1 cellular context compared by ENCODE assay signal in the genomic region with DNA sequence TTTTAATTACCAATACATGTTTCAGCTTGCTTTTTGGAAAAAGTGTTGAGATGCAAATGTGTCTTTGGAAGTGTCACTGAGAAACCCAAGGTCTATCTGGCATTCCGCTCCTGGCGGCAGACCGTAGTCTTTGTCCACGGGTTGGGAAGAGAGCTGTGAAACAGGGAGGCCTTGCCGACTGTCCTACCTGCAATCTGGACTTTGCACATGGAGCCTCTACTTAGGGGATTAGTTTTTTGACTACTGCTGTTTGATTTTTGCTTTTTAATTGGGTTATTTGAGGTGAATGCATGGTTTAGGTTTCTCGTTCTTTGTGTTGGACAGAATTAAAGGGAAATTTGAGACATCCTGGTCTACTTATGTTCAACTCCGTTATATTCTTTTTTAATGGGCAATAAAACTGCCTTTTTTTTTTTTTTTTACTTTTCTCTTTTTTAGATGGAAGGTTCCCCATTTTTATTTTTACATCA.
TF ChIP-seq lines count a peak whose summit lies in the region.

No MANE protein-coding gene starts in this region.

TF ChIP-seq in HEK293, 187 proteins besides CTCF, POLR2A, EP300 and RAD21 (continued from another document and continues in another):
- TF ChIP-seq ZBTB44 (tag by site-specific recombination; IDR thresholded peaks at IDR 0.05) (peak; percentile 50; the same call in 1 of the 2 replicates), OVOL3 (tag by site-specific recombination; IDR thresholded peaks at IDR 0.05) (peak; percentile 99), ZBTB8A (tag by site-specific recombination; IDR thresholded peaks at IDR 0.05) (0 out of 2 replicates have a peak, but pooled peaks have one; percentile 14), BCL6B (tag by site-specific recombination; IDR thresholded peaks at IDR 0.05) (no peak), ZNF488 (tag by site-specific recombination; IDR thresholded peaks at IDR 0.05) (no peak), IKZF3 (tag by site-specific recombination; IDR thresholded peaks at IDR 0.05) (peak; percentile 44; the same call in 1 of the 2 replicates), ZBTB26 (tag by site-specific recombination; optimal IDR thresholded peaks at IDR 0.05) (no peak), AEBP2 (tag by site-specific recombination; IDR thresholded peaks at IDR 0.05; ENCODE audit: borderline replicate concordance) (no peak), ZNF830 (tag by site-specific recombination; IDR thresholded peaks at IDR 0.05; ENCODE audit: low read depth) (no peak), ZNF18 (tag by site-specific recombination; IDR thresholded peaks at IDR 0.05) (peak; percentile 67; the same call in 1 of the 2 replicates), PRDM4 (tag by site-specific recombination; IDR thresholded peaks at IDR 0.05) (peak; percentile 50), HOXA7 (CRISPR knock-in tag; IDR thresholded peaks at IDR 0.05; ENCODE audit: borderline replicate concordance) (no peak), ZFP69B (tag by site-specific recombination; IDR thresholded peaks at IDR 0.05) (no peak; the same call in 1 of the 2 replicates), FEZF1 (tag by site-specific recombination; IDR thresholded peaks at IDR 0.05) (peak; percentile 95), ZNF223 (tag by site-specific recombination; IDR thresholded peaks at IDR 0.05) (no peak), ZNF423 (tag by site-specific recombination; IDR thresholded peaks at IDR 0.05) (no peak), OSR2 (tag by site-specific recombination; IDR thresholded peaks at IDR 0.05) (peak; percentile 93), ZNF571 (tag by site-specific recombination; IDR thresholded peaks at IDR 0.05) (no peak), GLIS2 (tag by site-specific recombination; IDR thresholded peaks at IDR 0.05) (no peak), KLF1 (tag by site-specific recombination; IDR thresholded peaks at IDR 0.05) (no peak), ZXDB (tag by site-specific recombination; IDR thresholded peaks at IDR 0.05) (peak; percentile 58), ZNF138 (tag by site-specific recombination; IDR thresholded peaks at IDR 0.05; ENCODE audit: borderline replicate concordance) (no peak), GLIS1 (tag by site-specific recombination; IDR thresholded peaks at IDR 0.05) (no peak), ZNF670 (tag by site-specific recombination; IDR thresholded peaks at IDR 0.05; ENCODE audit: low read depth) (no peak), SP7 (tag by site-specific recombination; IDR thresholded peaks at IDR 0.05) (peak; percentile 49; the same call in 1 of the 2 replicates), GFI1B (tag by site-specific recombination; IDR thresholded peaks at IDR 0.05) (peak; percentile 98), REPIN1 (tag by site-specific recombination; IDR thresholded peaks at IDR 0.05; ENCODE audit: low read depth) (no peak), ZNF768 (tag by site-specific recombination; IDR thresholded peaks at IDR 0.05) (no peak), ZNF596 (tag by site-specific recombination; IDR thresholded peaks at IDR 0.05) (no peak), ZNF354C (tag by site-specific recombination; IDR thresholded peaks at IDR 0.05; ENCODE audit: borderline replicate concordance, low read depth) (no peak), ZNF335 (tag by site-specific recombination; conservative IDR thresholded peaks at IDR 0.05) (no peak)
- TF ChIP-seq, protein P1, sequence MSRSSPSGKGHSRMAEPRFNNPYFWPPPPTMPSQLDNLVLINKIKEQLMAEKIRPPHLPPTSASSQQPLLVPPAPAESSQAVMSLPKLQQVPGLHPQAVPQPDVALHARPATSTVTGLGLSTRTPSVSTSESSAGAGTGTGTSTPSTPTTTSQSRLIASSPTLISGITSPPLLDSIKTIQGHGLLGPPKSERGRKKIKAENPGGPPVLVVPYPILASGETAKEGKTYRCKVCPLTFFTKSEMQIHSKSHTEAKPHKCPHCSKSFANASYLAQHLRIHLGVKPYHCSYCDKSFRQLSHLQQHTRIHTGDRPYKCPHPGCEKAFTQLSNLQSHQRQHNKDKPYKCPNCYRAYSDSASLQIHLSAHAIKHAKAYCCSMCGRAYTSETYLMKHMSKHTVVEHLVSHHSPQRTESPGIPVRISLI (tag by site-specific recombination; IDR thresholded peaks at IDR 0.05), result peak; percentile 88; the same call in 1 of the 2 replicates
- TF ChIP-seq, protein P2, sequence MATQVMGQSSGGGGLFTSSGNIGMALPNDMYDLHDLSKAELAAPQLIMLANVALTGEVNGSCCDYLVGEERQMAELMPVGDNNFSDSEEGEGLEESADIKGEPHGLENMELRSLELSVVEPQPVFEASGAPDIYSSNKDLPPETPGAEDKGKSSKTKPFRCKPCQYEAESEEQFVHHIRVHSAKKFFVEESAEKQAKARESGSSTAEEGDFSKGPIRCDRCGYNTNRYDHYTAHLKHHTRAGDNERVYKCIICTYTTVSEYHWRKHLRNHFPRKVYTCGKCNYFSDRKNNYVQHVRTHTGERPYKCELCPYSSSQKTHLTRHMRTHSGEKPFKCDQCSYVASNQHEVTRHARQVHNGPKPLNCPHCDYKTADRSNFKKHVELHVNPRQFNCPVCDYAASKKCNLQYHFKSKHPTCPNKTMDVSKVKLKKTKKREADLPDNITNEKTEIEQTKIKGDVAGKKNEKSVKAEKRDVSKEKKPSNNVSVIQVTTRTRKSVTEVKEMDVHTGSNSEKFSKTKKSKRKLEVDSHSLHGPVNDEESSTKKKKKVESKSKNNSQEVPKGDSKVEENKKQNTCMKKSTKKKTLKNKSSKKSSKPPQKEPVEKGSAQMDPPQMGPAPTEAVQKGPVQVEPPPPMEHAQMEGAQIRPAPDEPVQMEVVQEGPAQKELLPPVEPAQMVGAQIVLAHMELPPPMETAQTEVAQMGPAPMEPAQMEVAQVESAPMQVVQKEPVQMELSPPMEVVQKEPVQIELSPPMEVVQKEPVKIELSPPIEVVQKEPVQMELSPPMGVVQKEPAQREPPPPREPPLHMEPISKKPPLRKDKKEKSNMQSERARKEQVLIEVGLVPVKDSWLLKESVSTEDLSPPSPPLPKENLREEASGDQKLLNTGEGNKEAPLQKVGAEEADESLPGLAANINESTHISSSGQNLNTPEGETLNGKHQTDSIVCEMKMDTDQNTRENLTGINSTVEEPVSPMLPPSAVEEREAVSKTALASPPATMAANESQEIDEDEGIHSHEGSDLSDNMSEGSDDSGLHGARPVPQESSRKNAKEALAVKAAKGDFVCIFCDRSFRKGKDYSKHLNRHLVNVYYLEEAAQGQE (tag by site-specific recombination; IDR thresholded peaks at IDR 0.05), result no peak
- TF ChIP-seq, protein P3, sequence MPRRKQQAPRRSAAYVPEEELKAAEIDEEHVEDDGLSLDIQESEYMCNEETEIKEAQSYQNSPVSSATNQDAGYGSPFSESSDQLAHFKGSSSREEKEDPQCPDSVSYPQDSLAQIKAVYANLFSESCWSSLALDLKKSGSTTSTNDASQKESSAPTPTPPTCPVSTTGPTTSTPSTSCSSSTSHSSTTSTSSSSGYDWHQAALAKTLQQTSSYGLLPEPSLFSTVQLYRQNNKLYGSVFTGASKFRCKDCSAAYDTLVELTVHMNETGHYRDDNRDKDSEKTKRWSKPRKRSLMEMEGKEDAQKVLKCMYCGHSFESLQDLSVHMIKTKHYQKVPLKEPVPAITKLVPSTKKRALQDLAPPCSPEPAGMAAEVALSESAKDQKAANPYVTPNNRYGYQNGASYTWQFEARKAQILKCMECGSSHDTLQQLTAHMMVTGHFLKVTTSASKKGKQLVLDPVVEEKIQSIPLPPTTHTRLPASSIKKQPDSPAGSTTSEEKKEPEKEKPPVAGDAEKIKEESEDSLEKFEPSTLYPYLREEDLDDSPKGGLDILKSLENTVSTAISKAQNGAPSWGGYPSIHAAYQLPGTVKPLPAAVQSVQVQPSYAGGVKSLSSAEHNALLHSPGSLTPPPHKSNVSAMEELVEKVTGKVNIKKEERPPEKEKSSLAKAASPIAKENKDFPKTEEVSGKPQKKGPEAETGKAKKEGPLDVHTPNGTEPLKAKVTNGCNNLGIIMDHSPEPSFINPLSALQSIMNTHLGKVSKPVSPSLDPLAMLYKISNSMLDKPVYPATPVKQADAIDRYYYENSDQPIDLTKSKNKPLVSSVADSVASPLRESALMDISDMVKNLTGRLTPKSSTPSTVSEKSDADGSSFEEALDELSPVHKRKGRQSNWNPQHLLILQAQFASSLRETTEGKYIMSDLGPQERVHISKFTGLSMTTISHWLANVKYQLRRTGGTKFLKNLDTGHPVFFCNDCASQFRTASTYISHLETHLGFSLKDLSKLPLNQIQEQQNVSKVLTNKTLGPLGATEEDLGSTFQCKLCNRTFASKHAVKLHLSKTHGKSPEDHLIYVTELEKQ (tag by site-specific recombination; IDR thresholded peaks at IDR 0.05; ENCODE audit: borderline replicate concordance), result peak; percentile 51; the same call in 1 of the 2 replicates
- TF ChIP-seq, protein P4, sequence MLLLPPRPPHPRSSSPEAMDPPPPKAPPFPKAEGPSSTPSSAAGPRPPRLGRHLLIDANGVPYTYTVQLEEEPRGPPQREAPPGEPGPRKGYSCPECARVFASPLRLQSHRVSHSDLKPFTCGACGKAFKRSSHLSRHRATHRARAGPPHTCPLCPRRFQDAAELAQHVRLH (tag by site-specific recombination; IDR thresholded peaks at IDR 0.05), result 0 out of 2 replicates have a peak, but pooled peaks have one; percentile 57
